Comparison of ENCODE assay signal across 11 cellular contexts in genomic region chr4:98546910-98547544, GRCh38.
DNase-seq lines count a peak whose midpoint lies in the region; ATAC-seq and TF ChIP-seq lines count a peak whose summit lies in the region.
"Had no signal": no experiment of that assay in that cellular context is flagged by ENCODE, and none has a peak within 500 bp of the region (broad histone marks: within the 10 kb centered on the region; RNA-seq: fewer than 3 reads in every experiment).

No MANE protein-coding gene starts in this region.

- H3K4me3 ChIP-seq in SK-N-MC (peak overlapping the region; percentile 74), gastroesophageal sphincter (peak overlapping the region; percentile 50 to 77), osteoblast (ENCODE audit: insufficient read depth, low read length) (peak overlapping the region; percentile 72)

- H3K4me1 ChIP-seq in gastroesophageal sphincter (peaks cover 0 to 7% (median 4%) of the 10 kb centered on the region in 3 donors), osteoblast (ENCODE audit: insufficient read depth, low read length) (peaks cover 6% of the 10 kb centered on the region)

- peak overlapping the region; percentile 82 for H3K4me2 ChIP-seq in osteoblast (ENCODE audit: insufficient read depth, low read length)

- peak overlapping the region; percentile 56 for H3K9ac ChIP-seq in SK-N-MC (ENCODE audit: insufficient read length)

- no peaks in the 10 kb centered on the region for H4K20me1 ChIP-seq in osteoblast (ENCODE audit: insufficient read depth, low read length)

- H3K36me3 ChIP-seq in SK-N-MC (ENCODE audit: insufficient read depth, low read length) (no peaks in the 10 kb centered on the region), gastroesophageal sphincter (no peaks in the 10 kb centered on the region), osteoblast (ENCODE audit: insufficient read depth, low read length) (no peaks in the 10 kb centered on the region)

- H3K79me2 ChIP-seq in osteoblast (ENCODE audit: insufficient read depth, low read length) = peaks cover 66% of the 10 kb centered on the region

- peaks cover 2% of the 10 kb centered on the region for H3K36me3 Mint-ChIP-seq in progenitor cell of endocrine pancreas (ENCODE audit: insufficient read depth)
- H3K36me3 Mint-ChIP-seq: CD8-positive, alpha-beta T cell had no signal

- H3K9me3 ChIP-seq in SK-N-MC (ENCODE audit: low read depth, low read length) (no peaks in the 10 kb centered on the region), gastroesophageal sphincter (no peaks in the 10 kb centered on the region), osteoblast (ENCODE audit: low read depth, low read length) (no peaks in the 10 kb centered on the region)

- H3K4me1 Mint-ChIP-seq in progenitor cell of endocrine pancreas (ENCODE audit: low read depth) = no peaks in the 10 kb centered on the region

- no peak overlapping the region for H3K4me3 Mint-ChIP-seq in progenitor cell of endocrine pancreas (ENCODE audit: low read depth)
- H3K4me3 Mint-ChIP-seq: CD8-positive, alpha-beta T cell; dendritic cell treated with granulocyte-macrophage colony-stimulating factor and Interleukin-4, amounts not matched to agents 40 ng/mL and 50 ng/mL, for 4 days had no signal

- no peak for TF ChIP-seq POLR2A in gastroesophageal sphincter (IDR thresholded peaks at IDR 0.05)

- 15 to 21% methylated on average over 16 of the region's 16 CpGs for WGBS in gastroesophageal sphincter (ENCODE audit: low coverage in 1 of 2), 2 donors

- ATAC-seq in gastroesophageal sphincter (peak; percentile 80), GM19035 (IDR thresholded peaks at IDR 0.05; ENCODE audit: unreplicated experiment) (no peak)
- ATAC-seq: CD8-positive, alpha-beta T cell had no signal

- H3K27me3 Mint-ChIP-seq in progenitor cell of endocrine pancreas = no peaks in the 10 kb centered on the region
- H3K27me3 Mint-ChIP-seq: dendritic cell treated with granulocyte-macrophage colony-stimulating factor and Interleukin-4, amounts not matched to agents 40 ng/mL and 50 ng/mL, for 4 days had no signal

- TF ChIP-seq EP300 in gastroesophageal sphincter (IDR thresholded peaks at IDR 0.05) = no peak

- H3K9me3 Mint-ChIP-seq in progenitor cell of endocrine pancreas (ENCODE audit: low read depth) = peaks cover 15% of the 10 kb centered on the region
- H3K9me3 Mint-ChIP-seq: CD8-positive, alpha-beta T cell had no signal

- no peaks in the 10 kb centered on the region for H3K27me3 ChIP-seq in gastroesophageal sphincter
- H3K27me3 ChIP-seq in osteoblast (ENCODE audit: insufficient read depth, low read length) = no peaks in the 10 kb centered on the region

- peak; percentile 61 for DNase-seq in AG08396 (ENCODE audit: low spot score)
- no peak for DNase-seq in SK-N-MC (ENCODE audit: low read depth, low spot score)
- peak; percentile 90 for DNase-seq in osteoblast (ENCODE audit: insufficient read length, low spot score, missing footprints)
- DNase-seq in NCI-H82 (lab: John Stamatoyannopoulos, UW) = no peak
- no peak for DNase-seq in NCI-H1436 treated with DMSO at 0.1 percent for 48 hours (lab: John Stamatoyannopoulos, UW)
- DNase-seq in progenitor cell of endocrine pancreas (ENCODE audit: low spot score, unreplicated experiment) = no peak
- DNase-seq: CD8-positive, alpha-beta T cell; stimulated activated CD4-positive, alpha-beta T cell treated with anti-CD3 and anti-CD28 coated beads, Interleukin-1b, Interleukin-23, amount 100 ng/mL, for 48 hours had no signal

- H3K27ac Mint-ChIP-seq in progenitor cell of endocrine pancreas = no peak overlapping the region
- H3K27ac Mint-ChIP-seq: CD8-positive, alpha-beta T cell; dendritic cell treated with granulocyte-macrophage colony-stimulating factor and Interleukin-4, amounts not matched to agents 40 ng/mL and 50 ng/mL, for 4 days had no signal

- peak overlapping the region; percentile 88 for H2AFZ ChIP-seq in osteoblast (ENCODE audit: low read length)

- TF ChIP-seq CTCF in gastroesophageal sphincter (IDR thresholded peaks at IDR 0.05) = peak in 1 of 4 experiments; percentile 44
- TF ChIP-seq CTCF in osteoblast (IDR thresholded peaks at IDR 0.05; ENCODE audit: extremely low read depth, low read depth, low read length) = peak; percentile 22
- no peak for TF ChIP-seq CTCF in progenitor cell of endocrine pancreas (IDR thresholded peaks at IDR 0.05; ENCODE audit: unreplicated experiment)

- peak overlapping the region; percentile 58; the same call in 1 of the 2 replicates for H3K27ac ChIP-seq in SK-N-MC
- peak overlapping the region; percentile 67 to 76 (median 74) for H3K27ac ChIP-seq in gastroesophageal sphincter
- peak overlapping the region; percentile 86 for H3K27ac ChIP-seq in osteoblast (ENCODE audit: low read depth, low read length)

Comparison
In these comparisons a context has a peak if more than half of its experiments do, and no peak if none do; other contexts are left out.
1. DNase-seq: peak in AG08396 (single experiment) and osteoblast (single experiment); none in SK-N-MC (single experiment), NCI-H82 (single experiment), NCI-H1436 treated with DMSO at 0.1 percent for 48 hours (single experiment) and progenitor cell of endocrine pancreas (single experiment).
2. Peak in every context shown above with its lines, with median percentiles within 50 percentile points of each other: H3K27ac ChIP-seq and H3K4me3 ChIP-seq.